Comparison of ENCODE assay signal across 11 cellular contexts in genomic region chr17:57109393-57110151, GRCh38. TPM values are rescaled to one million over a fixed set of nuclear protein-coding genes. Genes with fewer than 3 reads are reported as not detected.
DNase-seq lines count a peak whose midpoint lies in the region; ATAC-seq and TF ChIP-seq lines count a peak whose summit lies in the region.
"Had no signal": no experiment of that assay in that cellular context is flagged by ENCODE, and none has a peak within 500 bp of the region (broad histone marks: within the 10 kb centered on the region; RNA-seq: fewer than 3 reads in every experiment).

No MANE protein-coding gene starts in this region.

- H3K4me1 Mint-ChIP-seq in activated naive CD8-positive, alpha-beta T cell (ENCODE audit: low read depth), result no peaks in the 10 kb centered on the region
- peaks cover 6% of the 10 kb centered on the region for H3K4me1 Mint-ChIP-seq in activated naive CD8-positive, alpha-beta T cell treated with anti-CD3 and anti-CD28 coated beads for 36 hours
- peaks cover 10% of the 10 kb centered on the region for H3K4me1 Mint-ChIP-seq in endodermal cell
- H3K4me1 Mint-ChIP-seq: B cell had no signal

- peaks cover 6% of the 10 kb centered on the region for H3K4me1 ChIP-seq in endodermal cell (ENCODE audit: control insufficient read depth, insufficient read depth, low read length)
- peaks cover 10 to 21% of the 10 kb centered on the region in 2 donors for H3K4me1 ChIP-seq in lung (ENCODE audit: control insufficient read depth in 2 of 2, insufficient read depth in 2 of 2, low read length in 2 of 2)
- peaks cover 20% of the 10 kb centered on the region for H3K4me1 ChIP-seq in upper lobe of right lung
- peaks cover 0 to 9% of the 10 kb centered on the region in 2 donors for H3K4me1 ChIP-seq in adrenal gland (replicated peaks in 1 of 2)

- H3K27ac ChIP-seq in endodermal cell (ENCODE audit: low read depth, low read length) (no peak overlapping the region), lung (ENCODE audit: low read depth in 1 of 2, low read length in 1 of 2) (peak overlapping the region; percentile 3 to 55), upper lobe of right lung (no peak overlapping the region), adrenal gland (peak overlapping the region in 2 of 5 donors; percentile 17 to 29)

- no peak for TF ChIP-seq POLR2A in adrenal gland (IDR thresholded peaks at IDR 0.05)

- no peak overlapping the region for H3K9ac ChIP-seq in endodermal cell (ENCODE audit: extremely low read depth, low read length, poor library complexity, severe bottlenecking)

- DNase-seq in activated naive CD8-positive, alpha-beta T cell treated with anti-CD3 and anti-CD28 coated beads for 36 hours, result no peak
- DNase-seq in endodermal cell (peak; percentile 83), lung (ENCODE audit: low spot score) (no peak), upper lobe of right lung (no peak), adrenal gland (no peak)
- no peak for DNase-seq in activated CD4-positive, CD25-positive, alpha-beta regulatory T cell treated with anti-CD3 and anti-CD28 coated beads, Interleukin-2, amount 50 U/mL, for 72 hours
- DNase-seq: GOT3 had no signal

- H3K9me3 ChIP-seq in endodermal cell (ENCODE audit: control insufficient read depth, low read length) (no peaks in the 10 kb centered on the region), lung (ENCODE audit: control insufficient read depth in 2 of 2, insufficient read depth in 1 of 2, low read length in 1 of 2) (no peaks in the 10 kb centered on the region), upper lobe of right lung (no peaks in the 10 kb centered on the region), adrenal gland (replicated peaks in 1 of 3) (no peaks in the 10 kb centered on the region)

- H3K36me3 ChIP-seq in endodermal cell (ENCODE audit: control insufficient read depth, insufficient read depth, low read length) (peaks cover 13% of the 10 kb centered on the region), lung (ENCODE audit: control insufficient read depth in 2 of 2, insufficient read depth in 2 of 2, low read length in 2 of 2) (peaks cover 0 to 19% of the 10 kb centered on the region in 2 donors), upper lobe of right lung (peaks cover 28% of the 10 kb centered on the region), adrenal gland (replicated peaks in 1 of 2) (peaks cover 0 to 22% of the 10 kb centered on the region in 2 donors)

- no peaks in the 10 kb centered on the region for H3K9me3 Mint-ChIP-seq in activated naive CD8-positive, alpha-beta T cell (ENCODE audit: low read depth)
- H3K9me3 Mint-ChIP-seq in activated naive CD8-positive, alpha-beta T cell treated with anti-CD3 and anti-CD28 coated beads for 36 hours, result no peaks in the 10 kb centered on the region
- no peaks in the 10 kb centered on the region for H3K9me3 Mint-ChIP-seq in endodermal cell

- H3K4me3 Mint-ChIP-seq in activated naive CD8-positive, alpha-beta T cell, result no peak overlapping the region
- no peak overlapping the region for H3K4me3 Mint-ChIP-seq in activated naive CD8-positive, alpha-beta T cell treated with anti-CD3 and anti-CD28 coated beads for 36 hours
- H3K4me3 Mint-ChIP-seq in endodermal cell, result no peak overlapping the region
- H3K4me3 Mint-ChIP-seq: B cell had no signal

- H3K27me3 ChIP-seq in endodermal cell (ENCODE audit: control insufficient read depth, insufficient read depth, low read length, poor library complexity, severe bottlenecking) (no peaks in the 10 kb centered on the region), lung (ENCODE audit: control insufficient read depth, insufficient read depth) (no peaks in the 10 kb centered on the region), upper lobe of right lung (no peaks in the 10 kb centered on the region), adrenal gland (no peaks in the 10 kb centered on the region)

- ATAC-seq in lung (ENCODE audit: insufficient read depth, low FRiP score) (no peak), upper lobe of right lung (peak; percentile 4), GM21528 (IDR thresholded peaks at IDR 0.05; ENCODE audit: low FRiP score, unreplicated experiment) (no peak)

- no peaks in the 10 kb centered on the region for H3K27me3 Mint-ChIP-seq in activated naive CD8-positive, alpha-beta T cell
- no peaks in the 10 kb centered on the region for H3K27me3 Mint-ChIP-seq in activated naive CD8-positive, alpha-beta T cell treated with anti-CD3 and anti-CD28 coated beads for 36 hours
- no peaks in the 10 kb centered on the region for H3K27me3 Mint-ChIP-seq in endodermal cell (ENCODE audit: insufficient read depth)
- H3K27me3 Mint-ChIP-seq: B cell had no signal

- H3K4me3 ChIP-seq in endodermal cell (ENCODE audit: low read length), result no peak overlapping the region
- H3K4me3 ChIP-seq in lung, result no peak overlapping the region
- no peak overlapping the region for H3K4me3 ChIP-seq in upper lobe of right lung
- H3K4me3 ChIP-seq in adrenal gland, result no peak overlapping the region
- H3K4me3 ChIP-seq: skin epidermis had no signal

- intact Hi-C loops in upper lobe of right lung (cut with DNase I), result loop anchor here (10.0 kb wide), 1 partner anchor 105 kb away; no protein-coding TSS in a partner anchor
- intact Hi-C loops in adrenal gland (cut with DNase I), result no loop called here

- no peaks in the 10 kb centered on the region for H3K36me3 Mint-ChIP-seq in activated naive CD8-positive, alpha-beta T cell
- peaks cover 6% of the 10 kb centered on the region for H3K36me3 Mint-ChIP-seq in activated naive CD8-positive, alpha-beta T cell treated with anti-CD3 and anti-CD28 coated beads for 36 hours
- peaks cover 14% of the 10 kb centered on the region for H3K36me3 Mint-ChIP-seq in endodermal cell (ENCODE audit: low read depth)

- peak; percentile 54 for TF ChIP-seq CTCF in endodermal cell (conservative IDR thresholded peaks at IDR 0.05)
- TF ChIP-seq CTCF in lung (IDR thresholded peaks at IDR 0.05; ENCODE audit: control extremely low read depth, extremely low read depth), result no peak
- TF ChIP-seq CTCF in upper lobe of right lung (IDR thresholded peaks at IDR 0.05), result peak; percentile 5
- no peak for TF ChIP-seq CTCF in adrenal gland (IDR thresholded peaks at IDR 0.05)

- peak overlapping the region; percentile 22 for H3K27ac Mint-ChIP-seq in activated naive CD8-positive, alpha-beta T cell
- H3K27ac Mint-ChIP-seq in activated naive CD8-positive, alpha-beta T cell treated with anti-CD3 and anti-CD28 coated beads for 36 hours, result no peak overlapping the region
- peak overlapping the region; percentile 42 for H3K27ac Mint-ChIP-seq in endodermal cell
- H3K27ac Mint-ChIP-seq: B cell had no signal

- WGBS in endodermal cell (ENCODE audit: insufficient coverage in 1 of 2, insufficient read length in 1 of 2), 2 experiments, result 71 to 84% methylated on average over 6 to 14 of the region's 14 CpGs
- WGBS in lung, 2 donors, result 73 to 82% methylated on average over 14 of the region's 14 CpGs
- 79 to 89% (median 83%) methylated on average over 13 to 14 of the region's 14 CpGs for WGBS in adrenal gland, 4 donors

RNA-seq across cellular contexts. Expression of gene AKAP1, which starts 24.5 kb away (rescaled TPM):
- 10 to 100 TPM; 39.5 to 43.2 TPM for total RNA-seq in activated naive CD8-positive, alpha-beta T cell treated with anti-CD3 and anti-CD28 coated beads for 36 hours
- total RNA-seq in endodermal cell (10 to 100 TPM; 11.6 to 18.5 TPM), lung (10 to 100 TPM; 32.7 to 46.4 TPM), upper lobe of right lung (59.9 TPM), adrenal gland (100 to 1,000 TPM in 1 of 8 donors, 10 to 100 TPM in 7; 25.4 to 259 (median 30.0) TPM)
- 17.3 TPM for polyA plus RNA-seq in endodermal cell (2013, experiment 1 of 2)
- 12.7 TPM for polyA plus RNA-seq in endodermal cell (2013, experiment 2 of 2)
- polyA plus RNA-seq in lung (10 to 100 TPM; 23.1 to 26.9 TPM), adrenal gland (10 to 100 TPM; 15.2 to 46.6 (median 16.2) TPM)

Comparison
In these comparisons a context has a peak if more than half of its experiments do, and no peak if none do; other contexts are left out.
1. H3K27ac ChIP-seq: peak in lung (2 of 2); none in endodermal cell (single experiment) and upper lobe of right lung (single experiment).
2. CTCF ChIP-seq: peak in endodermal cell (single experiment) and upper lobe of right lung (single experiment); none in lung (single experiment) and adrenal gland (0 of 6).